ENCODE assay signal across 1 cellular context in the genomic region with DNA sequence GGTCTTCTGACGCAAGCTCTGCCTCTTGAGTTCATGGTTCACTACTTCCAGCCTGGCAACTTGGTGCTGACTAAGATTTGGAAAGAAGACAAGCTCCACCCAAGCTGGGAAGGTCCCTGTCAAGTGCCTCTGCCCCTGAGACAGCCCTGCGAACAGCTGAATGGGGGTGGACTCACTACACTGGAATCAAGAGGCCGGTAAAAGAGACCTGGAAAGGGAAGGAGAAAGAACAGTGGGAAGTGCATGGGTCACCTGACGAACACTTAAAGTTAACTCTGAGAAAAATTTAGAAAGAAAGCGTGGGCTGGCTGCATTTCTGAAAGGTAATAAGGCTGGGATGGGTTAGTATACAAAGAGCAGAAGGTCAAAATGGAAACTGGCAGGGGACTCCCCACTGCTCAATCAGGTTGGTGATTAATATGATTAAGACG.
TF ChIP-seq lines count a peak whose summit lies in the region.

No MANE protein-coding gene starts in this region.

TF ChIP-seq in HepG2, 621 proteins besides CTCF, POLR2A, EP300 and RAD21:
- TF ChIP-seq ZBED4 (CRISPR knock-in tag; IDR thresholded peaks at IDR 0.05; ENCODE audit: borderline replicate concordance), result no peak
- TF ChIP-seq ZNF747 (CRISPR knock-in tag; IDR thresholded peaks at IDR 0.05; ENCODE audit: borderline replicate concordance), result no peak
- TF ChIP-seq, protein P1, sequence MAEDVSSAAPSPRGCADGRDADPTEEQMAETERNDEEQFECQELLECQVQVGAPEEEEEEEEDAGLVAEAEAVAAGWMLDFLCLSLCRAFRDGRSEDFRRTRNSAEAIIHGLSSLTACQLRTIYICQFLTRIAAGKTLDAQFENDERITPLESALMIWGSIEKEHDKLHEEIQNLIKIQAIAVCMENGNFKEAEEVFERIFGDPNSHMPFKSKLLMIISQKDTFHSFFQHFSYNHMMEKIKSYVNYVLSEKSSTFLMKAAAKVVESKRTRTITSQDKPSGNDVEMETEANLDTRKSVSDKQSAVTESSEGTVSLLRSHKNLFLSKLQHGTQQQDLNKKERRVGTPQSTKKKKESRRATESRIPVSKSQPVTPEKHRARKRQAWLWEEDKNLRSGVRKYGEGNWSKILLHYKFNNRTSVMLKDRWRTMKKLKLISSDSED (CRISPR knock-in tag; IDR thresholded peaks at IDR 0.05), result no peak
- TF ChIP-seq BHLHE40 (IDR thresholded peaks at IDR 0.05; ENCODE audit: low read length), result no peak
